Comparison of ENCODE assay signal across 15 cellular contexts in the genomic region with DNA sequence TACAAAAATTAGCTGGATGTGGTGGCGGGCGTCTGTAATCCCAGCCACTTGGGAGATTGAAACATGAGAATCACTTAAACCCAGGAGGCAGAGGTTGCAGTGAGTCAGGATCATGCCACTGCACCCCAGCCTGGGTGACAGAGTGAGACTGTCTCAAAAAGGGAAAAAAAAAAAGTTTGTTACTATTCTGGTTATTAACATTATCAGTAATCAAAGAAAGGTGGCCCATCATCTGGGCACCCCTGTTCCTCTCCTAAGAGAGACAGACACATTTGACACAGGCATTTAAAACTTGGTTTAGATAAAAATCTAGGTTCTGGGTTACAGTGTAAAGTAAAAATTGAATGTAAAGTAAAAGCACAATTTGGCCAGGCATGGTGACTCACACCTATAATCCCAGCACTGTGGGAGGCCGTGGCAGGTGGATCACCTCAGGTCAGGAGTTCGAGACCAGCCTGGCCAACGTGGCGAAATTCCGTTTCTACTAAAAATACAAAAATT. TPM values are rescaled to one million over a fixed set of nuclear protein-coding genes. Genes with fewer than 3 reads are reported as not detected.
DNase-seq lines count a peak whose midpoint lies in the region; ATAC-seq and TF ChIP-seq lines count a peak whose summit lies in the region.
"Had no signal": no experiment of that assay in that cellular context is flagged by ENCODE, and none has a peak within 500 bp of the region (broad histone marks: within the 10 kb centered on the region; RNA-seq: fewer than 3 reads in every experiment).

No MANE protein-coding gene starts in this region.

- H3K36me3 Mint-ChIP-seq in activated CD4-positive, alpha-beta T cell treated with anti-CD3 and anti-CD28 coated beads, Interleukin-2, amount 10 ng/mL, durations not matched to agents 7 days and 5 days (ENCODE audit: low read depth) = peaks cover 44% of the 10 kb centered on the region
- peaks cover 20% of the 10 kb centered on the region for H3K36me3 Mint-ChIP-seq in chondrocyte (ENCODE audit: low read depth)

- H3K27ac ChIP-seq in RWPE1 = peak overlapping the region; percentile 99
- H3K27ac ChIP-seq in prostate gland = peak overlapping the region; percentile 18 to 87
- H3K27ac ChIP-seq: adrenal gland, right lobe of liver had no signal

- H3K36me3 ChIP-seq in prostate gland = peaks cover 10 to 15% of the 10 kb centered on the region in 2 donors

- no peak overlapping the region for H3K4me3 ChIP-seq in prostate gland
- H3K4me3 ChIP-seq: adrenal gland, right lobe of liver, upper lobe of right lung had no signal

- POLR2A ChIA-PET in activated CD4-positive, alpha-beta T cell treated with anti-CD3 and anti-CD28 coated beads, Interleukin-2, amount 10 ng/mL, durations not matched to agents 7 days and 5 days (lab: Charles Lee) = no interaction called here
- POLR2A ChIA-PET in RWPE1 (lab: Yijun Ruan, JAX; ENCODE audit: low non-redundant PET) = no interaction called here

- no peak for TF ChIP-seq POLR2A in prostate gland (IDR thresholded peaks at IDR 0.05)

- no peak for ATAC-seq in GM21528 (IDR thresholded peaks at IDR 0.05; ENCODE audit: low FRiP score, unreplicated experiment)
- ATAC-seq in HG03565 (IDR thresholded peaks at IDR 0.05; ENCODE audit: unreplicated experiment) = no peak
- ATAC-seq: right lobe of liver, Right ventricle myocardium inferior, upper lobe of right lung had no signal

- 90% methylated on average over 7 of the region's 7 CpGs for WGBS in prostate gland

- intact Hi-C loops in prostate gland (cut with DNase I) = no loop called here

- no peak for TF ChIP-seq CTCF in RWPE1 (conservative IDR thresholded peaks at IDR 0.05; ENCODE audit: low read depth)
- TF ChIP-seq CTCF in chondrocyte (IDR thresholded peaks at IDR 0.05) = no peak
- TF ChIP-seq CTCF in prostate gland (IDR thresholded peaks at IDR 0.05) = no peak

- no peak for DNase-seq in activated CD4-positive, alpha-beta T cell treated with anti-CD3 and anti-CD28 coated beads, Interleukin-2, amount 10 ng/mL, durations not matched to agents 7 days and 5 days
- no peak for DNase-seq in activated CD4-positive, alpha-beta T cell treated with anti-CD3 and anti-CD28 coated beads for 4 hours
- DNase-seq in RWPE1 (ENCODE audit: low spot score) (no peak), chondrocyte (ENCODE audit: low spot score) (no peak), prostate gland (ENCODE audit: low spot score) (no peak), NCI-H2196 treated with DMSO at 0.1 percent for 48 hours (lab: John Stamatoyannopoulos, UW; ENCODE audit: unreplicated experiment) (no peak)
- DNase-seq: adrenal gland; effector CD8-positive, alpha-beta T cell; hippocampal formation; NCI-H524 treated with DMSO at 0.1 percent for 48 hours; right lobe of liver; upper lobe of right lung had no signal

- H3K4me1 Mint-ChIP-seq in activated CD4-positive, alpha-beta T cell treated with anti-CD3 and anti-CD28 coated beads, Interleukin-2, amount 10 ng/mL, durations not matched to agents 7 days and 5 days = peaks cover 78% of the 10 kb centered on the region
- peaks cover 34% of the 10 kb centered on the region for H3K4me1 Mint-ChIP-seq in chondrocyte (ENCODE audit: low read depth)

- H3K27me3 Mint-ChIP-seq in activated CD4-positive, alpha-beta T cell treated with anti-CD3 and anti-CD28 coated beads, Interleukin-2, amount 10 ng/mL, durations not matched to agents 7 days and 5 days = no peaks in the 10 kb centered on the region
- no peaks in the 10 kb centered on the region for H3K27me3 Mint-ChIP-seq in chondrocyte (ENCODE audit: low read depth)

- H3K9me3 Mint-ChIP-seq in activated CD4-positive, alpha-beta T cell treated with anti-CD3 and anti-CD28 coated beads, Interleukin-2, amount 10 ng/mL, durations not matched to agents 7 days and 5 days = no peaks in the 10 kb centered on the region
- H3K9me3 Mint-ChIP-seq in chondrocyte (ENCODE audit: low read depth) = no peaks in the 10 kb centered on the region

- no peaks in the 10 kb centered on the region for H3K9me3 ChIP-seq in prostate gland
- H3K9me3 ChIP-seq: adrenal gland, right lobe of liver, upper lobe of right lung had no signal

- no peaks in the 10 kb centered on the region for H3K27me3 ChIP-seq in prostate gland (replicated peaks; ENCODE audit: insufficient read depth)
- H3K27me3 ChIP-seq: adrenal gland, right lobe of liver, upper lobe of right lung had no signal

- CTCF ChIA-PET in activated CD4-positive, alpha-beta T cell treated with anti-CD3 and anti-CD28 coated beads, Interleukin-2, amount 10 ng/mL, durations not matched to agents 7 days and 5 days (lab: Charles Lee) = no interaction called here
- CTCF ChIA-PET in RWPE1 (lab: Yijun Ruan, JAX) = interaction anchor here (0.7 kb wide), 1 partner anchor 72 kb away, joined by 3 read pairs; no protein-coding TSS in a partner anchor

- no peak overlapping the region for H3K4me3 Mint-ChIP-seq in activated CD4-positive, alpha-beta T cell treated with anti-CD3 and anti-CD28 coated beads, Interleukin-2, amount 10 ng/mL, durations not matched to agents 7 days and 5 days
- no peak overlapping the region for H3K4me3 Mint-ChIP-seq in chondrocyte (ENCODE audit: unreplicated experiment)

- peak overlapping the region; percentile 97 for H3K27ac Mint-ChIP-seq in activated CD4-positive, alpha-beta T cell treated with anti-CD3 and anti-CD28 coated beads, Interleukin-2, amount 10 ng/mL, durations not matched to agents 7 days and 5 days
- H3K27ac Mint-ChIP-seq in chondrocyte (ENCODE audit: unreplicated experiment) = peak overlapping the region; percentile 88

- H3K4me1 ChIP-seq in prostate gland (replicated peaks) = peaks cover 4% of the 10 kb centered on the region
- H3K4me1 ChIP-seq: right lobe of liver had no signal

RNA-seq across cellular contexts. Expression of a gene that starts 16.9 kb away (rescaled TPM):
- total RNA-seq in activated CD4-positive, alpha-beta T cell treated with anti-CD3 and anti-CD28 coated beads, Interleukin-2, amount 10 ng/mL, durations not matched to agents 7 days and 5 days = 1 to 10 TPM; 1.2 to 2.2 TPM
- total RNA-seq in chondrocyte = 2.8 to 4.4 TPM (median 3.4 TPM) in 3 replicates
- total RNA-seq in prostate gland = 10 to 100 TPM; 36.4 to 50.9 TPM

RNA-seq across cellular contexts. Expression of a gene that starts 22.0 kb away (rescaled TPM):
- 10 to 100 TPM; 42.4 to 48.0 TPM for total RNA-seq in activated CD4-positive, alpha-beta T cell treated with anti-CD3 and anti-CD28 coated beads, Interleukin-2, amount 10 ng/mL, durations not matched to agents 7 days and 5 days
- total RNA-seq in chondrocyte = 36.9 to 58.9 TPM (median 55.0 TPM) in 3 replicates
- total RNA-seq in prostate gland = 10 to 100 TPM; 78.2 to 78.8 TPM

RNA-seq across cellular contexts. Expression of a gene that starts 22.2 kb away (rescaled TPM):
- 10 to 100 TPM; 15.2 to 17.7 TPM for total RNA-seq in activated CD4-positive, alpha-beta T cell treated with anti-CD3 and anti-CD28 coated beads, Interleukin-2, amount 10 ng/mL, durations not matched to agents 7 days and 5 days
- 3.3 to 7.0 TPM (median 3.6 TPM) in 3 replicates for total RNA-seq in chondrocyte
- total RNA-seq in prostate gland = 10 to 100 TPM; 13.1 to 24.1 TPM

RNA-seq across cellular contexts. Expression of a gene that starts 43.5 kb away (rescaled TPM):
- 1 to 10 TPM; 8.4 to 9.2 TPM for total RNA-seq in activated CD4-positive, alpha-beta T cell treated with anti-CD3 and anti-CD28 coated beads, Interleukin-2, amount 10 ng/mL, durations not matched to agents 7 days and 5 days
- total RNA-seq in chondrocyte (21.5 to 24.7 TPM (median 22.2 TPM) in 3 replicates), prostate gland (10 to 100 TPM; 26.6 to 27.3 TPM)

RNA-seq across cellular contexts. Expression of a gene that starts 43.6 kb away (rescaled TPM):
- total RNA-seq in activated CD4-positive, alpha-beta T cell treated with anti-CD3 and anti-CD28 coated beads, Interleukin-2, amount 10 ng/mL, durations not matched to agents 7 days and 5 days = 10 to 100 TPM; 87.7 to 87.8 TPM
- total RNA-seq in chondrocyte = 36.0 to 51.8 TPM (median 38.2 TPM) in 3 replicates
- 10 to 100 TPM; 34.6 to 88.6 TPM for total RNA-seq in prostate gland
